In genomic region chr2:9140570-9141378, GRCh38 we compare ENCODE assay signal across 1 cellular context.
TF ChIP-seq lines count a peak whose summit lies in the region.

No MANE protein-coding gene starts in this region.

TF ChIP-seq in IMR-90, 13 proteins besides CTCF, POLR2A, EP300 and RAD21:
- no peak for TF ChIP-seq RCOR1 (IDR thresholded peaks at IDR 0.05; ENCODE audit: insufficient replicate concordance, low read length)
- TF ChIP-seq USF2 (IDR thresholded peaks at IDR 0.05; ENCODE audit: low read depth, low read length): no peak
- TF ChIP-seq CHD1 (IDR thresholded peaks at IDR 0.05; ENCODE audit: low read depth, low read length): no peak
- no peak for TF ChIP-seq ELK1 (IDR thresholded peaks at IDR 0.05; ENCODE audit: borderline replicate concordance, low read depth, low read length)
- no peak for TF ChIP-seq MXI1 (IDR thresholded peaks at IDR 0.05; ENCODE audit: borderline replicate concordance, low read depth, low read length)
- no peak for TF ChIP-seq FOS (IDR thresholded peaks at IDR 0.05; ENCODE audit: low read depth, low read length)
- no peak for TF ChIP-seq MAZ (IDR thresholded peaks at IDR 0.05; ENCODE audit: borderline replicate concordance, low read depth, low read length)
